Comparison of ENCODE assay signal across 8 cellular contexts in the genomic region with DNA sequence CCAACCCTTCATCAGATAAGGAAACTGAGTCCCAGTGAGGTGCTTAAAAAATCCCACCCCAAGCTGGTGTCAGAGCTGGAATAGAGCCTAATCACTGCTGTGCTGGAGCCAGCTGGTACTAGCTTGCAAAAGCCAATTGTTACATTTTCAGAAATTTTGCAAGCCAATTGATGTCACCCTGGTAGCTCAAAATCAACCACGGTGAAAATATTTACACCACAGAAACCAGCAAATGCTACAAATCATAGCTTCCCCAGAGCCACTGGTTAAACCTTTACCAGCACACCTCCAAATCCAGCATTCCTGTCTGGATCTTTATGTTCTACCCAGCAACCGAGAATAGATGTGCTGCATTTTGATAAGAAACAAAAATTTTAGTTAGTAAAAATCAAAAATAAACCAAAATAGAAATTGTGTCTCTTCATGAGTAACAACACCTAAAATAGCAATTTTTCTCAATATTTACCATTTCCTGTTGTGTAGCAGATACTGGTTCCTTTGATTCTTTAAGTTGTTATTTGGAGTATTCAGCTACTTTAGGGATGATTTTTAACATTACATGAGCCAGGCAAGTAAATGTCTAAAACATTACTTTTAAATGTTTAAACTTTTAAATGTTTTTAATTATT. TPM values are rescaled to one million over a fixed set of nuclear protein-coding genes. Genes with fewer than 3 reads are reported as not detected.
A peak's percentile ranks its signal among the peaks of the same experiment; 100 is the strongest.
DNase-seq lines count a peak whose midpoint lies in the region; ATAC-seq, FAIRE-seq and TF ChIP-seq lines count a peak whose summit lies in the region.

No MANE protein-coding gene starts in this region.

- H3K36me3 Mint-ChIP-seq in astrocyte (ENCODE audit: low read depth, unreplicated experiment) = peaks cover 13% of the 10 kb centered on the region

- H3K4me3 ChIP-seq in BE2C (ENCODE audit: low read depth, low read length) = peak overlapping the region; percentile 25
- peak overlapping the region; percentile 2 for H3K4me3 ChIP-seq in astrocyte (ENCODE audit: insufficient read depth, low read depth, low read length)

- H3K27me3 ChIP-seq in BE2C (no peaks in the 10 kb centered on the region), astrocyte (ENCODE audit: insufficient read depth, low read length) (no peaks in the 10 kb centered on the region)

- no peaks in the 10 kb centered on the region for H3K27me3 Mint-ChIP-seq in astrocyte (ENCODE audit: low read depth, unreplicated experiment)

- FAIRE-seq in astrocyte (lab: Jason Lieb, UNC) = peak; percentile 9

- peak overlapping the region; percentile 53 for H3K9ac ChIP-seq in astrocyte (ENCODE audit: low read length)

- H3K4me1 ChIP-seq in BE2C = peaks cover 11% of the 10 kb centered on the region
- H3K4me1 ChIP-seq in astrocyte (ENCODE audit: insufficient read depth, low read length) = peaks cover 26% of the 10 kb centered on the region

- H2AFZ ChIP-seq in astrocyte (ENCODE audit: low read depth, low read length) = no peak overlapping the region

- TF ChIP-seq CTCF in BE2C (IDR thresholded peaks at IDR 0.05; ENCODE audit: low read depth, low read length) (no peak), astrocyte (IDR thresholded peaks at IDR 0.05; ENCODE audit: insufficient read depth, low read depth, low read length) (no peak)

- H3K9me3 ChIP-seq in BE2C (no peaks in the 10 kb centered on the region), astrocyte (ENCODE audit: insufficient read depth, low read depth, low read length) (no peaks in the 10 kb centered on the region)

- peak overlapping the region; percentile 87 for H3K27ac ChIP-seq in astrocyte (ENCODE audit: low read depth, low read length)

- ATAC-seq in GM19395 (IDR thresholded peaks at IDR 0.05; ENCODE audit: unreplicated experiment) = peak; percentile 67
- ATAC-seq in HG03280 (IDR thresholded peaks at IDR 0.05; ENCODE audit: unreplicated experiment) = peak; percentile 53

- peaks cover 23% of the 10 kb centered on the region for H3K4me1 Mint-ChIP-seq in astrocyte (ENCODE audit: low read depth, unreplicated experiment)

- H3K36me3 ChIP-seq in BE2C (no peaks in the 10 kb centered on the region), astrocyte (ENCODE audit: insufficient read depth, low read length) (no peaks in the 10 kb centered on the region)

- peak overlapping the region; percentile 73 for H3K27ac Mint-ChIP-seq in astrocyte (ENCODE audit: unreplicated experiment)

- H3K4me3 Mint-ChIP-seq in astrocyte (ENCODE audit: unreplicated experiment) = no peak overlapping the region

- H3K79me2 ChIP-seq in astrocyte (ENCODE audit: insufficient read depth, low read length) = peaks cover 5% of the 10 kb centered on the region

- H3K4me2 ChIP-seq in astrocyte (ENCODE audit: low read length) = peak overlapping the region; percentile 58

- DNase-seq in BE2C (no peak), astrocyte (ENCODE audit: low read depth) (peak; percentile 89), lung microvascular endothelial cell (ENCODE audit: low read depth in 2 of 2) (peak; percentile 15 to 40), KG1 (lab: John Stamatoyannopoulos, UW) (no peak), NCI-H526 treated with DMSO at 0.1 percent for 48 hours (lab: John Stamatoyannopoulos, UW) (no peak), NK-92 (lab: John Stamatoyannopoulos, UW; ENCODE audit: unreplicated experiment) (no peak)

- peaks cover 2% of the 10 kb centered on the region for H3K9me3 Mint-ChIP-seq in astrocyte (ENCODE audit: unreplicated experiment)

- no peaks in the 10 kb centered on the region for H4K20me1 ChIP-seq in astrocyte (ENCODE audit: insufficient read depth, low read length)

RNA-seq across cellular contexts. Expression of a gene that starts 7.2 kb away (rescaled TPM):
- polyA plus RNA-seq in BE2C (2012; ENCODE audit: insufficient read depth, insufficient read length, low read depth) = 0.91 TPM
- total RNA-seq in astrocyte = 5.8 and 6.2 TPM in 2 replicates
- total RNA-seq in lung microvascular endothelial cell = 2.0 and 2.2 TPM in 2 replicates

Comparison
In these comparisons a context has a peak if more than half of its experiments do, and no peak if none do; other contexts are left out.
1. DNase-seq: peak in astrocyte (single experiment) and lung microvascular endothelial cell (2 of 2); none in BE2C (single experiment), KG1 (single experiment), NCI-H526 treated with DMSO at 0.1 percent for 48 hours (single experiment) and NK-92 (single experiment).